ENCODE assay signal across 8 cellular contexts in the genomic region with DNA sequence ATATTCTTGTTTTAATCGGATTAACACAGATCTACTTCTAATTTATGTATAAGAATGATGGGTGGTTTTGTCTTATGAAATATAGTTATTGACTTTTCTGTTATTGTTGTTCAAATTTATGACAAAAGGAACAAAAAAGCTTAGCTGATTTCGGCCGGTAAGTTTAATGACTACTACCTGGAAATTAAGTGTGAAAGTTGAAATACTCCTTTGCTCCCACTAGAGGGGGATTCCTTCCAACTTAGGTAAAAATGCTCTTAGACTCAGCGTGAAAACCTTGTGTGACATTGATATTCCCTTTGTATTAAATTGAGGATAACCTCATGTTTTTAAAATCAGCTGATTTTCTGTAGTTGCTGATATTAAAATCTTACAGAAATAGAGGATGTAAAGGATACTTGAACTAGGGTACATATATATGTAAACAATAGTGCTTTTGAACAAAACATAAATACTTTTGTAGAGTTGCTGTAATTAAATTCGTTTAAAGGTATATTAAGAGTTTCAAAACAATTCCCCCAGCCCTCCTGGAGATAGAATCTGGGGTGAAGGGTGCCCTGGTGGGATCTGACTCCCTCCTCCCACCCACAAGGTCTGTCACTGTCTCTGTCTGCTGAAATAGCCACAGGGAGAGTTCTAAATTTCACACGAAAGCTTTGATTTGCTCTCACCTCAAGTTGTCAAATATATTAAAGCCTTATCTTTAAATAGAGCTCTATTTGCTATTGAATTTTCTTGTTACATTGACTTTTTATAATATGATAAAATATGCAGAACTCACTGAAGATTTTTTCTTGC.
DNase-seq lines count a peak whose midpoint lies in the region; ATAC-seq and TF ChIP-seq lines count a peak whose summit lies in the region.

No MANE protein-coding gene starts in this region.

- peak; percentile 65 for TF ChIP-seq CTCF in OCI-LY3 (IDR thresholded peaks at IDR 0.05; ENCODE audit: low read depth, low read length)

- no peak overlapping the region for H3K9ac ChIP-seq in OCI-LY3 (ENCODE audit: low read length)

- no peak overlapping the region for H3K4me3 ChIP-seq in OCI-LY3 (ENCODE audit: low read length)

- peak overlapping the region; percentile 55 for H3K27ac Mint-ChIP-seq in memory B cell

- H2AFZ ChIP-seq in OCI-LY3 (ENCODE audit: low read depth, low read length) = no peak overlapping the region

- H3K79me2 ChIP-seq in OCI-LY3 (ENCODE audit: low read length) = peaks cover 19% of the 10 kb centered on the region

- peak; percentile 55 for ATAC-seq in HG03439 (IDR thresholded peaks at IDR 0.05; ENCODE audit: unreplicated experiment)
- peak; percentile 78 for ATAC-seq in memory B cell (ENCODE audit: low read depth)
- ATAC-seq in HG02678 (IDR thresholded peaks at IDR 0.05; ENCODE audit: unreplicated experiment) = no peak

- H3K4me1 Mint-ChIP-seq in memory B cell = peaks cover 16% of the 10 kb centered on the region

- peak overlapping the region; percentile 84 for H3K4me2 ChIP-seq in OCI-LY3 (ENCODE audit: low read length)

- H3K27me3 ChIP-seq in OCI-LY3 (ENCODE audit: low read depth, low read length) = no peaks in the 10 kb centered on the region

- peaks cover 4% of the 10 kb centered on the region for H3K36me3 Mint-ChIP-seq in memory B cell

- no peaks in the 10 kb centered on the region for H3K9me3 ChIP-seq in OCI-LY3 (ENCODE audit: insufficient read depth, low read length)

- H3K27ac ChIP-seq in OCI-LY3 (ENCODE audit: low read length) (no peak overlapping the region), caudate nucleus (ENCODE audit: low read depth, low read length) (peak overlapping the region; percentile 58)

- no peaks in the 10 kb centered on the region for H3K36me3 ChIP-seq in OCI-LY3 (replicated peaks; ENCODE audit: low read depth, low read length)

- peaks cover 13% of the 10 kb centered on the region for H3K4me1 ChIP-seq in OCI-LY3 (ENCODE audit: low read length)

- no peaks in the 10 kb centered on the region for H3K27me3 Mint-ChIP-seq in memory B cell

- peak overlapping the region; percentile 28 for H3K4me3 Mint-ChIP-seq in memory B cell

- DNase-seq in DMS79 (lab: John Stamatoyannopoulos, UW) = peak; percentile 33
- peak in 1 of 61 donors; percentile 50 for DNase-seq in caudate nucleus (lab: John Stamatoyannopoulos, UW)
- no peak for DNase-seq in memory B cell (ENCODE audit: low spot score in 2 of 2)
- DNase-seq in T-helper 9 cell = no peak
- no peak for DNase-seq in NCI-H1930 (lab: John Stamatoyannopoulos, UW)

- no peaks in the 10 kb centered on the region for H3K9me3 Mint-ChIP-seq in memory B cell

- H4K20me1 ChIP-seq in OCI-LY3 (ENCODE audit: insufficient read depth, low read length) = peaks cover 19% of the 10 kb centered on the region; the same call in 1 of the 2 replicates
